Comparison of ENCODE assay signal across 11 cellular contexts in genomic region chr11:83069441-83070043, GRCh38. TPM values are rescaled to one million over a fixed set of nuclear protein-coding genes. Genes with fewer than 3 reads are reported as not detected.
DNase-seq lines count a peak whose midpoint lies in the region; ATAC-seq and TF ChIP-seq lines count a peak whose summit lies in the region.
"Had no signal": no experiment of that assay in that cellular context is flagged by ENCODE, and none has a peak within 500 bp of the region (broad histone marks: within the 10 kb centered on the region; RNA-seq: fewer than 3 reads in every experiment).

No MANE protein-coding gene starts in this region.

- peak overlapping the region; percentile 96 for H3K4me3 ChIP-seq in Karpas-422 (ENCODE audit: low read length)

- H3K9me3 ChIP-seq in Karpas-422 (ENCODE audit: low read length) = no peaks in the 10 kb centered on the region
- H3K9me3 ChIP-seq: BE2C had no signal

- no peaks in the 10 kb centered on the region for H3K27me3 ChIP-seq in Karpas-422 (ENCODE audit: low read length)
- H3K27me3 ChIP-seq: BE2C had no signal

- peak overlapping the region; percentile 92 for H3K4me2 ChIP-seq in Karpas-422 (ENCODE audit: low read depth, low read length, poor library complexity, severe bottlenecking)

- no peak for ATAC-seq in HG03039 (IDR thresholded peaks at IDR 0.05; ENCODE audit: unreplicated experiment)

- peaks cover 93% of the 10 kb centered on the region for H3K79me2 ChIP-seq in Karpas-422 (ENCODE audit: low read length)

- TF ChIP-seq POLR2A in erythroblast (IDR thresholded peaks at IDR 0.05; ENCODE audit: low read length) = no peak

- peak overlapping the region; percentile 91 for H3K9ac ChIP-seq in Karpas-422 (ENCODE audit: low read length)

- H3K9me2 ChIP-seq in Karpas-422 (replicated peaks; ENCODE audit: insufficient read depth, low read length) = no peaks in the 10 kb centered on the region

- no peaks in the 10 kb centered on the region; the same call in 1 of the 2 replicates for H4K20me1 ChIP-seq in Karpas-422 (ENCODE audit: insufficient read depth, low read depth, low read length)

- peak; percentile 28 for DNase-seq in NCI-H146 (lab: John Stamatoyannopoulos, UW)
- no peak for DNase-seq in NCI-H146 treated with DMSO at 0.1 percent for 48 hours (lab: John Stamatoyannopoulos, UW; ENCODE audit: unreplicated experiment)
- DNase-seq in Karpas-422 = peak; percentile 67
- peak; percentile 37 for DNase-seq in cerebellar cortex (ENCODE audit: low spot score)
- peak; percentile 9 for DNase-seq in retina
- DNase-seq in occipital lobe (lab: John Stamatoyannopoulos, UW) = no peak
- no peak for DNase-seq in erythroblast (lab: John Stamatoyannopoulos, UW)
- DNase-seq: activated CD4-positive, alpha-beta T cell treated with anti-CD3 and anti-CD28 coated beads, Interleukin-2, amount 50 U/mL, for 4 hours; BE2C; Kasumi-1 had no signal

- peak overlapping the region; percentile 98 for H3K27ac ChIP-seq in Karpas-422 (ENCODE audit: low read length)

- peaks cover 49% of the 10 kb centered on the region for H3K36me3 ChIP-seq in Karpas-422 (ENCODE audit: insufficient read depth, low read length)

- H3K4me1 ChIP-seq in Karpas-422 (ENCODE audit: low read length) = peaks cover 67% of the 10 kb centered on the region

- no peak overlapping the region for H2AFZ ChIP-seq in Karpas-422 (ENCODE audit: low read length)

RNA-seq across cellular contexts. Expression of gene RAB30, which starts 2.2 kb away (rescaled TPM):
- total RNA-seq in Karpas-422 (2014; rRNA removed; shearing (Covaris generic); ENCODE audit: low replicate concordance) = 66.5 and 66.7 TPM in 2 replicates
- 47.3 TPM for total RNA-seq in occipital lobe

Comparison
In these comparisons a context has a peak if more than half of its experiments do, and no peak if none do; other contexts are left out.
1. DNase-seq: peak in NCI-H146 (single experiment), Karpas-422 (single experiment), cerebellar cortex (single experiment) and retina (single experiment); none in NCI-H146 treated with DMSO at 0.1 percent for 48 hours (single experiment), occipital lobe (single experiment) and erythroblast (0 of 2).